Comparison of ENCODE assay signal across 1 cellular context in genomic region chr6:41008011-41008410, GRCh38.
TF ChIP-seq lines count a peak whose summit lies in the region.

No MANE protein-coding gene starts in this region.

TF ChIP-seq in H1, 55 proteins besides CTCF, POLR2A, EP300 and RAD21:
- no peak for TF ChIP-seq RXRA (IDR thresholded peaks at IDR 0.05; ENCODE audit: insufficient read depth, low read depth, low read length)
- no peak for TF ChIP-seq PHF8 (conservative IDR thresholded peaks at IDR 0.05; ENCODE audit: low read depth, low read length)
- no peak for TF ChIP-seq KDM1A (IDR thresholded peaks at IDR 0.05; ENCODE audit: borderline replicate concordance, low read length)
- TF ChIP-seq ATF3 (IDR thresholded peaks at IDR 0.05; ENCODE audit: insufficient read depth, low read depth, low read length): no peak
- no peak for TF ChIP-seq KDM4A (IDR thresholded peaks at IDR 0.05; ENCODE audit: low read depth, low read length, severe bottlenecking)
- TF ChIP-seq GABPA (IDR thresholded peaks at IDR 0.05; ENCODE audit: borderline replicate concordance, insufficient read depth, low read length): no peak
- no peak for TF ChIP-seq SIX5 (IDR thresholded peaks at IDR 0.05; ENCODE audit: low read depth, low read length)
- TF ChIP-seq SIRT6 (IDR thresholded peaks at IDR 0.05; ENCODE audit: low read length): no peak
- TF ChIP-seq RFX5 (IDR thresholded peaks at IDR 0.05; ENCODE audit: borderline replicate concordance, low read depth, low read length): no peak
- TF ChIP-seq POU5F1 (IDR thresholded peaks at IDR 0.05; ENCODE audit: low read depth, low read length): no peak
- TF ChIP-seq RBBP5 (IDR thresholded peaks at IDR 0.05; ENCODE audit: borderline replicate concordance, low read depth, low read length): no peak
- TF ChIP-seq SUZ12 (IDR thresholded peaks at IDR 0.05; ENCODE audit: low read length): no peak
- no peak for TF ChIP-seq GTF2F1 (IDR thresholded peaks at IDR 0.05; ENCODE audit: borderline replicate concordance, low read depth, low read length)
- no peak for TF ChIP-seq USF2 (IDR thresholded peaks at IDR 0.05; ENCODE audit: low read length)
TF ChIP-seq in H1: peak in this region for 0.
